Comparison of ENCODE assay signal across 8 cellular contexts in genomic region chr6:166958926-166959861, GRCh38. TPM values are rescaled to one million over a fixed set of nuclear protein-coding genes. Genes with fewer than 3 reads are reported as not detected.
DNase-seq lines count a peak whose midpoint lies in the region; ATAC-seq and TF ChIP-seq lines count a peak whose summit lies in the region.

No MANE protein-coding gene starts in this region.

- H3K27me3 ChIP-seq in upper lobe of right lung: no peaks in the 10 kb centered on the region

- peaks cover 35% of the 10 kb centered on the region for H3K4me1 Mint-ChIP-seq in Calu3 (ENCODE audit: low read depth, unreplicated experiment)
- H3K4me1 Mint-ChIP-seq in activated CD8-positive, alpha-beta memory T cell treated with anti-CD3 and anti-CD28 coated beads, Interleukin-2, amount 10 ng/mL, durations not matched to agents 7 days and 5 days: peaks cover 40% of the 10 kb centered on the region

- H3K9me3 ChIP-seq in upper lobe of right lung: no peaks in the 10 kb centered on the region

- ATAC-seq in HG03196 (IDR thresholded peaks at IDR 0.05; ENCODE audit: unreplicated experiment): peak; percentile 28
- ATAC-seq in activated CD8-positive, alpha-beta memory T cell treated with anti-CD3 and anti-CD28 coated beads, Interleukin-2, amount 10 ng/mL, durations not matched to agents 7 days and 5 days: peak; percentile 21
- no peak for ATAC-seq in left colon
- ATAC-seq in upper lobe of right lung: peak; percentile 20

- BruUV-seq in Calu3 (replicated peaks; lab: Mats Ljungman, UMichigan): no TSS peak

- H3K36me3 Mint-ChIP-seq in Calu3 (ENCODE audit: insufficient read depth, unreplicated experiment): peaks cover 44% of the 10 kb centered on the region
- peaks cover 6% of the 10 kb centered on the region for H3K36me3 Mint-ChIP-seq in activated CD8-positive, alpha-beta memory T cell treated with anti-CD3 and anti-CD28 coated beads, Interleukin-2, amount 10 ng/mL, durations not matched to agents 7 days and 5 days

- peaks cover 3% of the 10 kb centered on the region for H3K9me3 Mint-ChIP-seq in Calu3 (ENCODE audit: low read depth, unreplicated experiment)
- peaks cover 8% of the 10 kb centered on the region for H3K9me3 Mint-ChIP-seq in activated CD8-positive, alpha-beta memory T cell treated with anti-CD3 and anti-CD28 coated beads, Interleukin-2, amount 10 ng/mL, durations not matched to agents 7 days and 5 days (ENCODE audit: low read depth)

- TF ChIP-seq CTCF in Calu3 (IDR thresholded peaks at IDR 0.05; ENCODE audit: unreplicated experiment) (no peak), upper lobe of right lung (IDR thresholded peaks at IDR 0.05) (no peak)

- CTCF ChIA-PET in Calu3 (lab: Charles Lee): no interaction called here
- CTCF ChIA-PET in activated CD8-positive, alpha-beta memory T cell treated with anti-CD3 and anti-CD28 coated beads, Interleukin-2, amount 10 ng/mL, durations not matched to agents 7 days and 5 days (lab: Charles Lee): interaction anchor here (0.7 to 1.1 kb wide), 4 partner anchors 8 to 84 kb away, joined by 3 to 4 read pairs (median 4); no protein-coding TSS in a partner anchor

- no peaks in the 10 kb centered on the region for H3K36me3 ChIP-seq in upper lobe of right lung

- DNase-seq in Calu3 (peak; percentile 14), left colon (peak; percentile 58 to 64), upper lobe of right lung (no peak), iPS-NIHi7 (ENCODE audit: extremely low spot score) (no peak), GM19238 (ENCODE audit: insufficient read length, low spot score) (no peak), cerebellar nuclear complex (lab: John Stamatoyannopoulos, UW) (no peak)
- DNase-seq in activated CD8-positive, alpha-beta memory T cell treated with anti-CD3 and anti-CD28 coated beads, Interleukin-2, amount 10 ng/mL, durations not matched to agents 7 days and 5 days: peak; percentile 72

- intact Hi-C loops in Calu3 (cut with micrococcal nuclease; ENCODE audit: unreplicated experiment) (loop anchor here (5.0 kb wide), 1 partner anchor 38 kb away; the partner anchor contains the start of gene CEP43), left colon (cut with DNase I, micrococcal nuclease) (no loop called here), upper lobe of right lung (cut with DNase I) (no loop called here)

- peak overlapping the region; percentile 70 for H3K27ac Mint-ChIP-seq in Calu3 (ENCODE audit: unreplicated experiment)
- peak overlapping the region; percentile 89 for H3K27ac Mint-ChIP-seq in activated CD8-positive, alpha-beta memory T cell treated with anti-CD3 and anti-CD28 coated beads, Interleukin-2, amount 10 ng/mL, durations not matched to agents 7 days and 5 days

- H3K4me3 ChIP-seq in upper lobe of right lung: peak overlapping the region; percentile 16

- H3K4me1 ChIP-seq in upper lobe of right lung: peaks cover 20% of the 10 kb centered on the region

- H3K4me3 Mint-ChIP-seq in Calu3 (ENCODE audit: low read depth, unreplicated experiment): peak overlapping the region; percentile 89
- H3K4me3 Mint-ChIP-seq in activated CD8-positive, alpha-beta memory T cell treated with anti-CD3 and anti-CD28 coated beads, Interleukin-2, amount 10 ng/mL, durations not matched to agents 7 days and 5 days: peak overlapping the region; percentile 69

- no peaks in the 10 kb centered on the region for H3K27me3 Mint-ChIP-seq in Calu3 (ENCODE audit: unreplicated experiment)
- no peaks in the 10 kb centered on the region for H3K27me3 Mint-ChIP-seq in activated CD8-positive, alpha-beta memory T cell treated with anti-CD3 and anti-CD28 coated beads, Interleukin-2, amount 10 ng/mL, durations not matched to agents 7 days and 5 days

- peak overlapping the region; percentile 77 for H3K27ac ChIP-seq in upper lobe of right lung

RNA-seq across cellular contexts. Expression of gene RNASET2, which starts 2.8 kb away (rescaled TPM):
- total RNA-seq in Calu3 (2022) (65.2 and 70.2 TPM in 2 replicates), left colon (100 to 1,000 TPM; 130 to 151 TPM), upper lobe of right lung (73.1 TPM)
- 10 to 100 TPM; 28.8 to 46.6 TPM for total RNA-seq in activated CD8-positive, alpha-beta memory T cell treated with anti-CD3 and anti-CD28 coated beads, Interleukin-2, amount 10 ng/mL, durations not matched to agents 7 days and 5 days

RNA-seq across cellular contexts. Expression of gene CEP43, which starts 40.0 kb away (rescaled TPM):
- total RNA-seq in Calu3 (2022): 28.3 and 34.9 TPM in 2 replicates
- 10 to 100 TPM; 28.2 to 35.6 TPM for total RNA-seq in activated CD8-positive, alpha-beta memory T cell treated with anti-CD3 and anti-CD28 coated beads, Interleukin-2, amount 10 ng/mL, durations not matched to agents 7 days and 5 days
- total RNA-seq in left colon: 10 to 100 TPM; 17.4 to 22.5 TPM
- total RNA-seq in upper lobe of right lung: 10.7 TPM

Comparison
In these comparisons a context has a peak if more than half of its experiments do, and no peak if none do; other contexts are left out.
1. DNase-seq: peak in Calu3 (single experiment), activated CD8-positive, alpha-beta memory T cell treated with anti-CD3 and anti-CD28 coated beads, Interleukin-2, amount 10 ng/mL, durations not matched to agents 7 days and 5 days (single experiment) and left colon (2 of 2); none in upper lobe of right lung (single experiment), iPS-NIHi7 (single experiment), GM19238 (single experiment) and cerebellar nuclear complex (0 of 2).